In the genomic region with DNA sequence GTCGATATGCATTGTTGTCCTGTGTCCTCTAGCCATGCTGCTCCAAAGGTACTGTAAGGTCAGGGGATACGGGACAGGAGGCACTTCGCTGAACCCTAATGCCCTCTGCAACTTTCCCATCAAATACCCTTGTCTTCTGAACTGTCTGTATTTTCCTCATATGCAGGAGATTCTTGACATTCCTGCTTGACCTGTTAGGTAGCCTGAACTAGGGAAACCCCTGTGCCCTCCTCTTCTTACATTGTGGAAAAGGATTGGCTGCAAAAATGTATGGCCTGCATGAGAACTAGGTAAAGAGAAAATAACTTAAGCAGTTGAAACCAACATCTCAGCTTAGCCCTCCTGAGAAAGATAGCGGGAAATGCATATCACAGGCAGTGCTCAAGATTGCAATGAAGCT, we compare ENCODE assay signal across 1 cellular context.
TF ChIP-seq lines count a peak whose summit lies in the region.

No MANE protein-coding gene starts in this region.

TF ChIP-seq in H1, 55 proteins besides CTCF, POLR2A, EP300 and RAD21:
- TF ChIP-seq SP1 (IDR thresholded peaks at IDR 0.05; ENCODE audit: low read depth, low read length) (0 out of 2 replicates have a peak, but pooled peaks have one; percentile 39), SRF (IDR thresholded peaks at IDR 0.05; ENCODE audit: low read depth, low read length) (no peak), SIRT6 (IDR thresholded peaks at IDR 0.05; ENCODE audit: low read length) (no peak), JUND (IDR thresholded peaks at IDR 0.05; ENCODE audit: low read length) (no peak), TEAD4 (IDR thresholded peaks at IDR 0.05; ENCODE audit: low read depth, low read length) (peak; percentile 78), HDAC6 (IDR thresholded peaks at IDR 0.05; ENCODE audit: low read depth, low read length) (no peak)
